Comparison of ENCODE assay signal across 29 cellular contexts in the genomic region with DNA sequence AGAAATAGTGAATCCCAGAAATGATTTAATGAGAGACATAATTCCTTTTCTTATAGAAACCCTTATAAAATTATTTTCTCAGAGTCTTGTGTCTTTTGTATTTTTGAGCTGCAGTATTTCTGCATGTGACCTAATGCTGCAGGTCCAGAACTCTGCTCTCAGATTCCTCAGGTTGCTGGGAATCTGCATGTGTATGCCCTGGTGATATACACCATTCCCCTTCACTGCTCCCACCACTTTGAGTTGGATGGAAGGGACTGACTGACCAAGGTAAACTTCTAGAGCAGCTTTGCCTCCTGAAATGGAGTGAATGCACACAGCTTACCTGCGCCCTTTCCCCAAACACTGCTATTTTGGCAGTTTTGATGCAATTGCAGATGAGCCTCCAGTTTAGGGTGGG. TPM values are rescaled to one million over a fixed set of nuclear protein-coding genes. Genes with fewer than 3 reads are reported as not detected.
"Had no signal": no experiment of that assay in that cellular context is flagged by ENCODE, and none has a peak within 500 bp of the region (broad histone marks: within the 10 kb centered on the region; RNA-seq: fewer than 3 reads in every experiment).

No MANE protein-coding gene starts in this region.

- H3K4me3 ChIP-seq: breast epithelium, esophagus squamous epithelium, hepatocyte, right lobe of liver, thoracic aorta, upper lobe of left lung, vagina had no signal

- DNase-seq: activated CD4-positive, alpha-beta memory T cell treated with anti-CD3 and anti-CD28 coated beads, Interleukin-2, amount 10 ng/mL, durations not matched to agents 7 days and 5 days; activated CD4-positive, alpha-beta T cell treated with anti-CD3 and anti-CD28 coated beads, Interleukin-2, amount 10 ng/mL, durations not matched to agents 7 days and 5 days; activated CD8-positive, alpha-beta memory T cell treated with anti-CD3 and anti-CD28 coated beads, Interleukin-2, amount 50 U/mL, for 48 hours; activated gamma-delta T cell; activated naive CD4-positive, alpha-beta T cell treated with anti-CD3 and anti-CD28 coated beads, Interleukin-2, amount 10 ng/mL, durations not matched to agents 7 days and 5 days; activated naive CD8-positive, alpha-beta T cell treated with anti-CD3 and anti-CD28 coated beads, Interleukin-2, amount 10 ng/mL, durations not matched to agents 7 days and 5 days; activated T-cell treated with anti-CD3 and anti-CD28 coated beads, Interleukin-2, amount 50 U/mL, for 24 hours; amniotic stem cell; dermis blood vessel endothelial cell; effector CD4-positive, alpha-beta T cell; esophagus squamous epithelium; glutamatergic neuron; mesendoderm; right lobe of liver; stimulated activated CD4-positive, alpha-beta T cell treated with anti-CD3 and anti-CD28 coated beads, Interleukin-12 subunit alpha, Interleukin-12 subunit beta, amount 100 ng/mL, for 4 hours; stimulated activated CD4-positive, alpha-beta T cell treated with anti-CD3 and anti-CD28 coated beads, Interleukin-4, amount 100 ng/mL, for 1 hour; T-helper 9 cell; upper lobe of left lung had no signal

- H3K9me3 ChIP-seq: breast epithelium, esophagus squamous epithelium, right lobe of liver, thoracic aorta, upper lobe of left lung, vagina had no signal

- H3K27me3 Mint-ChIP-seq: activated CD4-positive, alpha-beta memory T cell treated with anti-CD3 and anti-CD28 coated beads, Interleukin-2, amount 10 ng/mL, durations not matched to agents 7 days and 5 days; activated CD4-positive, alpha-beta T cell treated with anti-CD3 and anti-CD28 coated beads, Interleukin-2, amount 10 ng/mL, durations not matched to agents 7 days and 5 days; activated naive CD8-positive, alpha-beta T cell treated with anti-CD3 and anti-CD28 coated beads, Interleukin-2, amount 10 ng/mL, durations not matched to agents 7 days and 5 days; activated T-cell treated with anti-CD3 and anti-CD28 coated beads, Interleukin-2, amount 50 U/mL, for 24 hours; central memory CD8-positive, alpha-beta T cell; stimulated activated naive CD8-positive, alpha-beta T cell treated with anti-CD3 and anti-CD28 coated beads, Interleukin-15, Interleukin-2, amounts not matched to agents 100 ng/mL and 50 ng/mL, for 24 hours had no signal

- H3K4me3 Mint-ChIP-seq: activated CD4-positive, alpha-beta memory T cell treated with anti-CD3 and anti-CD28 coated beads, Interleukin-2, amount 10 ng/mL, durations not matched to agents 7 days and 5 days; activated CD4-positive, alpha-beta T cell treated with anti-CD3 and anti-CD28 coated beads, Interleukin-2, amount 10 ng/mL, durations not matched to agents 7 days and 5 days; activated naive CD4-positive, alpha-beta T cell treated with anti-CD3 and anti-CD28 coated beads, Interleukin-2, amount 10 ng/mL, durations not matched to agents 7 days and 5 days; activated naive CD8-positive, alpha-beta T cell treated with anti-CD3 and anti-CD28 coated beads, Interleukin-2, amount 10 ng/mL, durations not matched to agents 7 days and 5 days; activated T-cell treated with anti-CD3 and anti-CD28 coated beads, Interleukin-2, amount 50 U/mL, for 24 hours; central memory CD8-positive, alpha-beta T cell; nephron; stimulated activated naive CD8-positive, alpha-beta T cell treated with anti-CD3 and anti-CD28 coated beads, Interleukin-15, Interleukin-2, amounts not matched to agents 100 ng/mL and 50 ng/mL, for 24 hours had no signal

- H3K36me3 ChIP-seq: breast epithelium, esophagus squamous epithelium, right lobe of liver, thoracic aorta, upper lobe of left lung had no signal

- H3K27ac ChIP-seq: breast epithelium, epithelial cell of prostate, hepatocyte, right lobe of liver, thoracic aorta, upper lobe of left lung, vagina, VCaP had no signal

- H3K79me2 ChIP-seq: hepatocyte had no signal

- H2AFZ ChIP-seq: hepatocyte had no signal

- H3K27ac Mint-ChIP-seq: activated CD4-positive, alpha-beta memory T cell treated with anti-CD3 and anti-CD28 coated beads, Interleukin-2, amount 10 ng/mL, durations not matched to agents 7 days and 5 days; activated CD4-positive, alpha-beta T cell treated with anti-CD3 and anti-CD28 coated beads, Interleukin-2, amount 10 ng/mL, durations not matched to agents 7 days and 5 days; activated naive CD4-positive, alpha-beta T cell treated with anti-CD3 and anti-CD28 coated beads, Interleukin-2, amount 10 ng/mL, durations not matched to agents 7 days and 5 days; activated naive CD8-positive, alpha-beta T cell treated with anti-CD3 and anti-CD28 coated beads, Interleukin-2, amount 10 ng/mL, durations not matched to agents 7 days and 5 days; activated T-cell treated with anti-CD3 and anti-CD28 coated beads, Interleukin-2, amount 50 U/mL, for 24 hours had no signal

- H3K4me1 Mint-ChIP-seq: activated CD4-positive, alpha-beta T cell treated with anti-CD3 and anti-CD28 coated beads, Interleukin-2, amount 10 ng/mL, durations not matched to agents 7 days and 5 days; activated naive CD4-positive, alpha-beta T cell treated with anti-CD3 and anti-CD28 coated beads, Interleukin-2, amount 10 ng/mL, durations not matched to agents 7 days and 5 days; central memory CD8-positive, alpha-beta T cell had no signal

- H3K4me2 ChIP-seq: hepatocyte had no signal

- H3K4me1 ChIP-seq: breast epithelium, vagina had no signal

- H3K27me3 ChIP-seq: breast epithelium, hepatocyte, right lobe of liver, upper lobe of left lung, vagina had no signal

RNA-seq across cellular contexts. Expression of gene GPR171, which starts 14.2 kb away (rescaled TPM):
- total RNA-seq: dermis blood vessel endothelial cell, frontal cortex, hepatocyte, osteocyte had no signal
